1 cellular context compared by ENCODE assay signal in the genomic region with DNA sequence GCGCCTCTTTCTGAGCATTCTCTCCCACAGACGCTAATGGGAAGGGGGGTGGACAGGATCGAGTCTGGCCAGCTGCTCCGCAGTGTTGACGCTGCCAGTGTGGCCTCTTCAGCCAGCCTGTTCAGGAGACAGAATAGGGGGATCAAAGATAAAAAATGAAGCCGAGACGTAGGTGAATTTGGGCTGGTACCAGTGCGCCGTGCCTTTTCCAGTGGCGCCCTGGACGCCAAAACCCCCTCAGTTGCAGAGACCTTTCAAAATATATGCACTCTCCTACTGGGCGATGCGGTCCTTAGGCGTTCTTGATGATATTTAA.
TF ChIP-seq lines count a peak whose summit lies in the region.

No MANE protein-coding gene starts in this region.

TF ChIP-seq in K562, 482 proteins besides CTCF, POLR2A, EP300 and RAD21 (continued from another document):
- TF ChIP-seq, protein P1, sequence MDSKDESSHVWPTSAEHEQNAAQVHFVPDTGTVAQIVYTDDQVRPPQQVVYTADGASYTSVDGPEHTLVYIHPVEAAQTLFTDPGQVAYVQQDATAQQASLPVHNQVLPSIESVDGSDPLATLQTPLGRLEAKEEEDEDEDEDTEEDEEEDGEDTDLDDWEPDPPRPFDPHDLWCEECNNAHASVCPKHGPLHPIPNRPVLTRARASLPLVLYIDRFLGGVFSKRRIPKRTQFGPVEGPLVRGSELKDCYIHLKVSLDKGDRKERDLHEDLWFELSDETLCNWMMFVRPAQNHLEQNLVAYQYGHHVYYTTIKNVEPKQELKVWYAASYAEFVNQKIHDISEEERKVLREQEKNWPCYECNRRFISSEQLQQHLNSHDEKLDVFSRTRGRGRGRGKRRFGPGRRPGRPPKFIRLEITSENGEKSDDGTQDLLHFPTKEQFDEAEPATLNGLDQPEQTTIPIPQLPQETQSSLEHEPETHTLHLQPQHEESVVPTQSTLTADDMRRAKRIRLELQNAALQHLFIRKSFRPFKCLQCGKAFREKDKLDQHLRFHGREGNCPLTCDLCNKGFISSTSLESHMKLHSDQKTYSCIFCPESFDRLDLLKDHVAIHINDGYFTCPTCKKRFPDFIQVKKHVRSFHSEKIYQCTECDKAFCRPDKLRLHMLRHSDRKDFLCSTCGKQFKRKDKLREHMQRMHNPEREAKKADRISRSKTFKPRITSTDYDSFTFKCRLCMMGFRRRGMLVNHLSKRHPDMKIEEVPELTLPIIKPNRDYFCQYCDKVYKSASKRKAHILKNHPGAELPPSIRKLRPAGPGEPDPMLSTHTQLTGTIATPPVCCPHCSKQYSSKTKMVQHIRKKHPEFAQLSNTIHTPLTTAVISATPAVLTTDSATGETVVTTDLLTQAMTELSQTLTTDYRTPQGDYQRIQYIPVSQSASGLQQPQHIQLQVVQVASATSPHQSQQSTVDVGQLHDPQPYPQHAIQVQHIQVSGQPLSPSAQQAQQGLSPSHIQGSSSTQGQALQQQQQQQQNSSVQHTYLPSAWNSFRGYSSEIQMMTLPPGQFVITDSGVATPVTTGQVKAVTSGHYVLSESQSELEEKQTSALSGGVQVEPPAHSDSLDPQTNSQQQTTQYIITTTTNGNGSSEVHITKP (IDR thresholded peaks at IDR 0.05; ENCODE audit: partially characterized antibody): peak; percentile 64
- TF ChIP-seq, protein P2, sequence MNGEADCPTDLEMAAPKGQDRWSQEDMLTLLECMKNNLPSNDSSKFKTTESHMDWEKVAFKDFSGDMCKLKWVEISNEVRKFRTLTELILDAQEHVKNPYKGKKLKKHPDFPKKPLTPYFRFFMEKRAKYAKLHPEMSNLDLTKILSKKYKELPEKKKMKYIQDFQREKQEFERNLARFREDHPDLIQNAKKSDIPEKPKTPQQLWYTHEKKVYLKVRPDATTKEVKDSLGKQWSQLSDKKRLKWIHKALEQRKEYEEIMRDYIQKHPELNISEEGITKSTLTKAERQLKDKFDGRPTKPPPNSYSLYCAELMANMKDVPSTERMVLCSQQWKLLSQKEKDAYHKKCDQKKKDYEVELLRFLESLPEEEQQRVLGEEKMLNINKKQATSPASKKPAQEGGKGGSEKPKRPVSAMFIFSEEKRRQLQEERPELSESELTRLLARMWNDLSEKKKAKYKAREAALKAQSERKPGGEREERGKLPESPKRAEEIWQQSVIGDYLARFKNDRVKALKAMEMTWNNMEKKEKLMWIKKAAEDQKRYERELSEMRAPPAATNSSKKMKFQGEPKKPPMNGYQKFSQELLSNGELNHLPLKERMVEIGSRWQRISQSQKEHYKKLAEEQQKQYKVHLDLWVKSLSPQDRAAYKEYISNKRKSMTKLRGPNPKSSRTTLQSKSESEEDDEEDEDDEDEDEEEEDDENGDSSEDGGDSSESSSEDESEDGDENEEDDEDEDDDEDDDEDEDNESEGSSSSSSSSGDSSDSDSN (IDR thresholded peaks at IDR 0.05; ENCODE audit: borderline replicate concordance in 1 of 2, low read depth in 2 of 2, low read length in 2 of 2): peak; percentile 12 to 15; a peak in 1 of 4 replicates
- TF ChIP-seq TOE1 (IDR thresholded peaks at IDR 0.05; ENCODE audit: borderline replicate concordance): no peak
- TF ChIP-seq TOE1 (CRISPR knock-in tag; IDR thresholded peaks at IDR 0.05; ENCODE audit: borderline replicate concordance, low read depth): no peak
- TF ChIP-seq, protein P3, sequence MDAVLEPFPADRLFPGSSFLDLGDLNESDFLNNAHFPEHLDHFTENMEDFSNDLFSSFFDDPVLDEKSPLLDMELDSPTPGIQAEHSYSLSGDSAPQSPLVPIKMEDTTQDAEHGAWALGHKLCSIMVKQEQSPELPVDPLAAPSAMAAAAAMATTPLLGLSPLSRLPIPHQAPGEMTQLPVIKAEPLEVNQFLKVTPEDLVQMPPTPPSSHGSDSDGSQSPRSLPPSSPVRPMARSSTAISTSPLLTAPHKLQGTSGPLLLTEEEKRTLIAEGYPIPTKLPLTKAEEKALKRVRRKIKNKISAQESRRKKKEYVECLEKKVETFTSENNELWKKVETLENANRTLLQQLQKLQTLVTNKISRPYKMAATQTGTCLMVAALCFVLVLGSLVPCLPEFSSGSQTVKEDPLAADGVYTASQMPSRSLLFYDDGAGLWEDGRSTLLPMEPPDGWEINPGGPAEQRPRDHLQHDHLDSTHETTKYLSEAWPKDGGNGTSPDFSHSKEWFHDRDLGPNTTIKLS (IDR thresholded peaks at IDR 0.05; ENCODE audit: borderline replicate concordance, low read depth): no peak
- TF ChIP-seq FOXA1 (IDR thresholded peaks at IDR 0.05; ENCODE audit: borderline replicate concordance): no peak
- TF ChIP-seq, protein P4, sequence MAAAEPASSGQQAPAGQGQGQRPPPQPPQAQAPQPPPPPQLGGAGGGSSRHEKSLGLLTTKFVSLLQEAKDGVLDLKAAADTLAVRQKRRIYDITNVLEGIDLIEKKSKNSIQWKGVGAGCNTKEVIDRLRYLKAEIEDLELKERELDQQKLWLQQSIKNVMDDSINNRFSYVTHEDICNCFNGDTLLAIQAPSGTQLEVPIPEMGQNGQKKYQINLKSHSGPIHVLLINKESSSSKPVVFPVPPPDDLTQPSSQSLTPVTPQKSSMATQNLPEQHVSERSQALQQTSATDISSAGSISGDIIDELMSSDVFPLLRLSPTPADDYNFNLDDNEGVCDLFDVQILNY (CRISPR knock-in tag; IDR thresholded peaks at IDR 0.05): no peak
- no peak for TF ChIP-seq MAFF (IDR thresholded peaks at IDR 0.05; ENCODE audit: low read length)
- TF ChIP-seq NFE2 (IDR thresholded peaks at IDR 0.05; ENCODE audit: low read depth): no peak
- no peak for TF ChIP-seq MCM2 (IDR thresholded peaks at IDR 0.05; ENCODE audit: low read depth)
- TF ChIP-seq, protein P5, sequence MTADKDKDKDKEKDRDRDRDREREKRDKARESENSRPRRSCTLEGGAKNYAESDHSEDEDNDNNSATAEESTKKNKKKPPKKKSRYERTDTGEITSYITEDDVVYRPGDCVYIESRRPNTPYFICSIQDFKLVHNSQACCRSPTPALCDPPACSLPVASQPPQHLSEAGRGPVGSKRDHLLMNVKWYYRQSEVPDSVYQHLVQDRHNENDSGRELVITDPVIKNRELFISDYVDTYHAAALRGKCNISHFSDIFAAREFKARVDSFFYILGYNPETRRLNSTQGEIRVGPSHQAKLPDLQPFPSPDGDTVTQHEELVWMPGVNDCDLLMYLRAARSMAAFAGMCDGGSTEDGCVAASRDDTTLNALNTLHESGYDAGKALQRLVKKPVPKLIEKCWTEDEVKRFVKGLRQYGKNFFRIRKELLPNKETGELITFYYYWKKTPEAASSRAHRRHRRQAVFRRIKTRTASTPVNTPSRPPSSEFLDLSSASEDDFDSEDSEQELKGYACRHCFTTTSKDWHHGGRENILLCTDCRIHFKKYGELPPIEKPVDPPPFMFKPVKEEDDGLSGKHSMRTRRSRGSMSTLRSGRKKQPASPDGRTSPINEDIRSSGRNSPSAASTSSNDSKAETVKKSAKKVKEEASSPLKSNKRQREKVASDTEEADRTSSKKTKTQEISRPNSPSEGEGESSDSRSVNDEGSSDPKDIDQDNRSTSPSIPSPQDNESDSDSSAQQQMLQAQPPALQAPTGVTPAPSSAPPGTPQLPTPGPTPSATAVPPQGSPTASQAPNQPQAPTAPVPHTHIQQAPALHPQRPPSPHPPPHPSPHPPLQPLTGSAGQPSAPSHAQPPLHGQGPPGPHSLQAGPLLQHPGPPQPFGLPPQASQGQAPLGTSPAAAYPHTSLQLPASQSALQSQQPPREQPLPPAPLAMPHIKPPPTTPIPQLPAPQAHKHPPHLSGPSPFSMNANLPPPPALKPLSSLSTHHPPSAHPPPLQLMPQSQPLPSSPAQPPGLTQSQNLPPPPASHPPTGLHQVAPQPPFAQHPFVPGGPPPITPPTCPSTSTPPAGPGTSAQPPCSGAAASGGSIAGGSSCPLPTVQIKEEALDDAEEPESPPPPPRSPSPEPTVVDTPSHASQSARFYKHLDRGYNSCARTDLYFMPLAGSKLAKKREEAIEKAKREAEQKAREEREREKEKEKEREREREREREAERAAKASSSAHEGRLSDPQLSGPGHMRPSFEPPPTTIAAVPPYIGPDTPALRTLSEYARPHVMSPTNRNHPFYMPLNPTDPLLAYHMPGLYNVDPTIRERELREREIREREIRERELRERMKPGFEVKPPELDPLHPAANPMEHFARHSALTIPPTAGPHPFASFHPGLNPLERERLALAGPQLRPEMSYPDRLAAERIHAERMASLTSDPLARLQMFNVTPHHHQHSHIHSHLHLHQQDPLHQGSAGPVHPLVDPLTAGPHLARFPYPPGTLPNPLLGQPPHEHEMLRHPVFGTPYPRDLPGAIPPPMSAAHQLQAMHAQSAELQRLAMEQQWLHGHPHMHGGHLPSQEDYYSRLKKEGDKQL (CRISPR knock-in tag; IDR thresholded peaks at IDR 0.05; ENCODE audit: borderline replicate concordance): 0 out of 2 replicates have a peak, but pooled peaks have one; percentile 22
- TF ChIP-seq, protein P6, sequence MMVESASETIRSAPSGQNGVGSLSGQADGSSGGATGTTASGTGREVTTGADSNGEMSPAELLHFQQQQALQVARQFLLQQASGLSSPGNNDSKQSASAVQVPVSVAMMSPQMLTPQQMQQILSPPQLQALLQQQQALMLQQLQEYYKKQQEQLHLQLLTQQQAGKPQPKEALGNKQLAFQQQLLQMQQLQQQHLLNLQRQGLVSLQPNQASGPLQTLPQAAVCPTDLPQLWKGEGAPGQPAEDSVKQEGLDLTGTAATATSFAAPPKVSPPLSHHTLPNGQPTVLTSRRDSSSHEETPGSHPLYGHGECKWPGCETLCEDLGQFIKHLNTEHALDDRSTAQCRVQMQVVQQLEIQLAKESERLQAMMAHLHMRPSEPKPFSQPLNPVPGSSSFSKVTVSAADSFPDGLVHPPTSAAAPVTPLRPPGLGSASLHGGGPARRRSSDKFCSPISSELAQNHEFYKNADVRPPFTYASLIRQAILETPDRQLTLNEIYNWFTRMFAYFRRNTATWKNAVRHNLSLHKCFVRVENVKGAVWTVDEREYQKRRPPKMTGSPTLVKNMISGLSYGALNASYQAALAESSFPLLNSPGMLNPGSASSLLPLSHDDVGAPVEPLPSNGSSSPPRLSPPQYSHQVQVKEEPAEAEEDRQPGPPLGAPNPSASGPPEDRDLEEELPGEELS (CRISPR knock-in tag; IDR thresholded peaks at IDR 0.05; ENCODE audit: borderline replicate concordance): no peak
- no peak for TF ChIP-seq SMARCC2 (IDR thresholded peaks at IDR 0.05; ENCODE audit: low read depth)
- TF ChIP-seq DMBX1 (CRISPR knock-in tag; IDR thresholded peaks at IDR 0.05; ENCODE audit: borderline replicate concordance): no peak
- no peak for TF ChIP-seq DDX20 (tag; IDR thresholded peaks at IDR 0.05; ENCODE audit: low read depth)
- no peak for TF ChIP-seq ZNF77 (CRISPR knock-in tag; IDR thresholded peaks at IDR 0.05)
- TF ChIP-seq ZNF143 (CRISPR knock-in tag; IDR thresholded peaks at IDR 0.05): no peak
- no peak for TF ChIP-seq ZC3H11A (IDR thresholded peaks at IDR 0.05; ENCODE audit: low read depth, low read length)
- no peak for TF ChIP-seq SP2 (IDR thresholded peaks at IDR 0.05; ENCODE audit: extremely low read depth, low read depth, low read length, poor library complexity, severe bottlenecking)
- TF ChIP-seq ATF7 (IDR thresholded peaks at IDR 0.05): no peak
- TF ChIP-seq, protein P7, sequence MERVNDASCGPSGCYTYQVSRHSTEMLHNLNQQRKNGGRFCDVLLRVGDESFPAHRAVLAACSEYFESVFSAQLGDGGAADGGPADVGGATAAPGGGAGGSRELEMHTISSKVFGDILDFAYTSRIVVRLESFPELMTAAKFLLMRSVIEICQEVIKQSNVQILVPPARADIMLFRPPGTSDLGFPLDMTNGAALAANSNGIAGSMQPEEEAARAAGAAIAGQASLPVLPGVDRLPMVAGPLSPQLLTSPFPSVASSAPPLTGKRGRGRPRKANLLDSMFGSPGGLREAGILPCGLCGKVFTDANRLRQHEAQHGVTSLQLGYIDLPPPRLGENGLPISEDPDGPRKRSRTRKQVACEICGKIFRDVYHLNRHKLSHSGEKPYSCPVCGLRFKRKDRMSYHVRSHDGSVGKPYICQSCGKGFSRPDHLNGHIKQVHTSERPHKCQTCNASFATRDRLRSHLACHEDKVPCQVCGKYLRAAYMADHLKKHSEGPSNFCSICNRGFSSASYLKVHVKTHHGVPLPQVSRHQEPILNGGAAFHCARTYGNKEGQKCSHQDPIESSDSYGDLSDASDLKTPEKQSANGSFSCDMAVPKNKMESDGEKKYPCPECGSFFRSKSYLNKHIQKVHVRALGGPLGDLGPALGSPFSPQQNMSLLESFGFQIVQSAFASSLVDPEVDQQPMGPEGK (CRISPR knock-in tag; IDR thresholded peaks at IDR 0.05; ENCODE audit: borderline replicate concordance): no peak
- TF ChIP-seq RCOR1 (IDR thresholded peaks at IDR 0.05; ENCODE audit: borderline replicate concordance in 1 of 2, low read depth in 2 of 2, low read length in 2 of 2): no peak
- no peak for TF ChIP-seq ZNF124 (CRISPR knock-in tag; IDR thresholded peaks at IDR 0.05)
- TF ChIP-seq ZEB2 (IDR thresholded peaks at IDR 0.05): no peak
- TF ChIP-seq HNRNPH1 (optimal IDR thresholded peaks at IDR 0.05; ENCODE audit: low read depth, low read length): no peak
- no peak for TF ChIP-seq SIRT6 (IDR thresholded peaks at IDR 0.05; ENCODE audit: low read depth, low read length)
- no peak for TF ChIP-seq ZKSCAN1 (IDR thresholded peaks at IDR 0.05; ENCODE audit: low read depth, low read length)
- TF ChIP-seq, protein P8, sequence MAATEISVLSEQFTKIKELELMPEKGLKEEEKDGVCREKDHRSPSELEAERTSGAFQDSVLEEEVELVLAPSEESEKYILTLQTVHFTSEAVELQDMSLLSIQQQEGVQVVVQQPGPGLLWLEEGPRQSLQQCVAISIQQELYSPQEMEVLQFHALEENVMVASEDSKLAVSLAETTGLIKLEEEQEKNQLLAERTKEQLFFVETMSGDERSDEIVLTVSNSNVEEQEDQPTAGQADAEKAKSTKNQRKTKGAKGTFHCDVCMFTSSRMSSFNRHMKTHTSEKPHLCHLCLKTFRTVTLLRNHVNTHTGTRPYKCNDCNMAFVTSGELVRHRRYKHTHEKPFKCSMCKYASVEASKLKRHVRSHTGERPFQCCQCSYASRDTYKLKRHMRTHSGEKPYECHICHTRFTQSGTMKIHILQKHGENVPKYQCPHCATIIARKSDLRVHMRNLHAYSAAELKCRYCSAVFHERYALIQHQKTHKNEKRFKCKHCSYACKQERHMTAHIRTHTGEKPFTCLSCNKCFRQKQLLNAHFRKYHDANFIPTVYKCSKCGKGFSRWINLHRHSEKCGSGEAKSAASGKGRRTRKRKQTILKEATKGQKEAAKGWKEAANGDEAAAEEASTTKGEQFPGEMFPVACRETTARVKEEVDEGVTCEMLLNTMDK (IDR thresholded peaks at IDR 0.05; ENCODE audit: borderline replicate concordance, insufficient read depth, low read depth, low read length, poor library complexity, severe bottlenecking): no peak
